Comparison of ENCODE assay signal across 10 cellular contexts in the genomic region with DNA sequence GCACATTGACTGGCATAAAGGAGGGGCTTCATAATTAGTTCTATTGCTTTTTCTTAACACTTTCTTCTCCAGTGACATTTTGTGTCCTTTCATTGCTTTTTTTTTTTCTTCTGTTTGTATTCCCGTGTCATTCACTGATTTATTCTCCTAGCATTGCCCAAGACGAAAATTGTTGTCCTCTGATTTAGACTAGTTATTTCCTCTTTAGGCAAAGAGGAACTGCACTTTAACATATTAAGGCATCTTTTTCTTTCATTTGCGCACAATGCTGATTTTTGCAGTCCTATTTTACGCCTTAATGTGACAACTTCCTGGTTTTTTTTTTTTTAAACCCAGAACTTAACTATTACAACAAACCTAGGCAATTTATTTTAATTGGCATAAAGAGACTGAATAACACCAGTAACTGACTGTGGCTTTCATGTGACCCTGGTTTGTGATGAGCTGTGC. TPM values are rescaled to one million over a fixed set of nuclear protein-coding genes. Genes with fewer than 3 reads are reported as not detected.
DNase-seq lines count a peak whose midpoint lies in the region; ATAC-seq and TF ChIP-seq lines count a peak whose summit lies in the region.
"Had no signal": no experiment of that assay in that cellular context is flagged by ENCODE, and none has a peak within 500 bp of the region (broad histone marks: within the 10 kb centered on the region; RNA-seq: fewer than 3 reads in every experiment).

No MANE protein-coding gene starts in this region.

- peak overlapping the region; percentile 49 to 89 (median 73) for H3K9ac ChIP-seq in BLaER1 treated with 17β-estradiol and CSF1 and Interleukin-3, amounts not matched to agents 10 nM and 100 nM

- peaks cover 41 to 76% (median 46%) of the 10 kb centered on the region in 11 experiments for H3K36me3 ChIP-seq in BLaER1 treated with 17β-estradiol and CSF1 and Interleukin-3, amounts not matched to agents 10 nM and 100 nM

- H3K4me2 ChIP-seq in BLaER1 treated with 17β-estradiol and CSF1 and Interleukin-3, amounts not matched to agents 10 nM and 100 nM: peak overlapping the region; percentile 70 to 94 (median 82)

- peaks cover 77% of the 10 kb centered on the region for H3K4me1 Mint-ChIP-seq in activated CD8-positive, alpha-beta T cell treated with anti-CD3 and anti-CD28 coated beads, Interleukin-2, amount 10 ng/mL, durations not matched to agents 7 days and 5 days (ENCODE audit: low read depth)
- peaks cover 54 to 77% of the 10 kb centered on the region in 2 donors for H3K4me1 Mint-ChIP-seq in natural killer cell treated with Interleukin-12 subunit alpha and Interleukin-12 subunit beta and Interleukin-15 and Interleukin-18, amount 100 ng/mL, for 72 hours (ENCODE audit: low read depth in 2 of 2)

- H3K4me3 Mint-ChIP-seq in activated CD8-positive, alpha-beta T cell treated with anti-CD3 and anti-CD28 coated beads, Interleukin-2, amount 10 ng/mL, durations not matched to agents 7 days and 5 days: no peak overlapping the region
- H3K4me3 Mint-ChIP-seq in natural killer cell treated with Interleukin-12 subunit alpha and Interleukin-12 subunit beta and Interleukin-15 and Interleukin-18, amount 100 ng/mL, for 72 hours: peak overlapping the region; percentile 76

- H3K27me3 Mint-ChIP-seq in activated CD8-positive, alpha-beta T cell treated with anti-CD3 and anti-CD28 coated beads, Interleukin-2, amount 10 ng/mL, durations not matched to agents 7 days and 5 days (ENCODE audit: low read depth): no peaks in the 10 kb centered on the region
- H3K27me3 Mint-ChIP-seq in natural killer cell treated with Interleukin-12 subunit alpha and Interleukin-12 subunit beta and Interleukin-15 and Interleukin-18, amount 100 ng/mL, for 72 hours: no peaks in the 10 kb centered on the region
- H3K27me3 Mint-ChIP-seq: activated naive CD8-positive, alpha-beta T cell treated with anti-CD3 and anti-CD28 coated beads, Interleukin-2, amount 10 ng/mL, durations not matched to agents 7 days and 5 days had no signal

- peaks cover 0 to 2% (median 0%) of the 10 kb centered on the region in 11 experiments; a peak in 4 of 22 replicates for H3K9me3 ChIP-seq in BLaER1 treated with 17β-estradiol and CSF1 and Interleukin-3, amounts not matched to agents 10 nM and 100 nM (replicated peaks in 1 of 11)

- H3K9me3 Mint-ChIP-seq in activated CD8-positive, alpha-beta T cell treated with anti-CD3 and anti-CD28 coated beads, Interleukin-2, amount 10 ng/mL, durations not matched to agents 7 days and 5 days (ENCODE audit: insufficient read depth): no peaks in the 10 kb centered on the region
- no peaks in the 10 kb centered on the region for H3K9me3 Mint-ChIP-seq in natural killer cell treated with Interleukin-12 subunit alpha and Interleukin-12 subunit beta and Interleukin-15 and Interleukin-18, amount 100 ng/mL, for 72 hours
- H3K9me3 Mint-ChIP-seq: activated naive CD8-positive, alpha-beta T cell treated with anti-CD3 and anti-CD28 coated beads, Interleukin-2, amount 10 ng/mL, durations not matched to agents 7 days and 5 days had no signal

- H3K27ac ChIP-seq in BLaER1 treated with 17β-estradiol and CSF1 and Interleukin-3, amounts not matched to agents 10 nM and 100 nM: peak overlapping the region; percentile 76 to 98 (median 91)

- DNase-seq in HEK293T (ENCODE audit: extremely low spot score): no peak
- no peak for DNase-seq in activated CD8-positive, alpha-beta T cell treated with anti-CD3 and anti-CD28 coated beads, Interleukin-2, amount 10 ng/mL, durations not matched to agents 7 days and 5 days
- no peak for DNase-seq in natural killer cell treated with Interleukin-12 subunit alpha and Interleukin-12 subunit beta and Interleukin-15 and Interleukin-18, amount 100 ng/mL, for 72 hours (ENCODE audit: low spot score)
- no peak for DNase-seq in nucleus accumbens (lab: John Stamatoyannopoulos, UW)
- no peak for DNase-seq in activated gamma-delta T cell treated with Interleukin-2 at 50 U/mL for 16 hours
- DNase-seq in iPS-NIHi11 (ENCODE audit: low spot score): no peak
- DNase-seq: activated naive CD8-positive, alpha-beta T cell treated with anti-CD3 and anti-CD28 coated beads, Interleukin-2, amount 10 ng/mL, durations not matched to agents 7 days and 5 days; DMS79 had no signal

- H4K20me1 ChIP-seq in BLaER1 treated with 17β-estradiol and CSF1 and Interleukin-3, amounts not matched to agents 10 nM and 100 nM: no peaks in the 10 kb centered on the region

- peak overlapping the region; percentile 37 for H3K27ac Mint-ChIP-seq in activated CD8-positive, alpha-beta T cell treated with anti-CD3 and anti-CD28 coated beads, Interleukin-2, amount 10 ng/mL, durations not matched to agents 7 days and 5 days
- H3K27ac Mint-ChIP-seq in natural killer cell treated with Interleukin-12 subunit alpha and Interleukin-12 subunit beta and Interleukin-15 and Interleukin-18, amount 100 ng/mL, for 72 hours: peak overlapping the region; percentile 94 to 99

- peaks cover 58% of the 10 kb centered on the region for H3K36me3 Mint-ChIP-seq in activated CD8-positive, alpha-beta T cell treated with anti-CD3 and anti-CD28 coated beads, Interleukin-2, amount 10 ng/mL, durations not matched to agents 7 days and 5 days (ENCODE audit: low read depth)
- peaks cover 14% of the 10 kb centered on the region for H3K36me3 Mint-ChIP-seq in natural killer cell treated with Interleukin-12 subunit alpha and Interleukin-12 subunit beta and Interleukin-15 and Interleukin-18, amount 100 ng/mL, for 72 hours

- H3K4me1 ChIP-seq in BLaER1 treated with 17β-estradiol and CSF1 and Interleukin-3, amounts not matched to agents 10 nM and 100 nM: peaks cover 81 to 95% (median 91%) of the 10 kb centered on the region in 10 experiments

- no peaks in the 10 kb centered on the region for H3K27me3 ChIP-seq in BLaER1 treated with 17β-estradiol and CSF1 and Interleukin-3, amounts not matched to agents 10 nM and 100 nM

- no peak for ATAC-seq in activated CD8-positive, alpha-beta T cell treated with anti-CD3 and anti-CD28 coated beads, Interleukin-2, amount 10 ng/mL, durations not matched to agents 7 days and 5 days
- ATAC-seq in natural killer cell treated with Interleukin-12 subunit alpha and Interleukin-12 subunit beta and Interleukin-15 and Interleukin-18, amount 100 ng/mL, for 72 hours: no peak
- no peak for ATAC-seq in HG02588 (IDR thresholded peaks at IDR 0.05; ENCODE audit: unreplicated experiment)

- CTCF ChIA-PET in HEK293T (lab: Yijun Ruan, JAX): no interaction called here
- CTCF ChIA-PET in activated CD8-positive, alpha-beta T cell treated with anti-CD3 and anti-CD28 coated beads, Interleukin-2, amount 10 ng/mL, durations not matched to agents 7 days and 5 days (lab: Charles Lee): interaction anchor here (1.2 to 4.4 kb wide), 5 partner anchors 20 to 98 kb away, joined by 3 to 29 read pairs (median 5); no protein-coding TSS in a partner anchor

- POLR2A ChIA-PET in HEK293T (lab: Yijun Ruan, JAX): no interaction called here
- POLR2A ChIA-PET in activated CD8-positive, alpha-beta T cell treated with anti-CD3 and anti-CD28 coated beads, Interleukin-2, amount 10 ng/mL, durations not matched to agents 7 days and 5 days (lab: Charles Lee): interaction anchor here (0.6 to 1.0 kb wide), 2 partner anchors 21 to 39 kb away, joined by 3 read pairs; no protein-coding TSS in a partner anchor

- peak overlapping the region in 7 of 10 experiments; percentile 16 to 36 (median 26); a peak in 11 of 20 replicates for H3K4me3 ChIP-seq in BLaER1 treated with 17β-estradiol and CSF1 and Interleukin-3, amounts not matched to agents 10 nM and 100 nM

TF ChIP-seq in HEK293T, 16 proteins besides CTCF, POLR2A, EP300 and RAD21:
- TF ChIP-seq FOXM1 (IDR thresholded peaks at IDR 0.05; ENCODE audit: borderline replicate concordance) (no peak), FOXK2 (IDR thresholded peaks at IDR 0.05) (no peak), BHLHE40 (IDR thresholded peaks at IDR 0.05; ENCODE audit: borderline replicate concordance) (no peak), NFRKB (IDR thresholded peaks at IDR 0.05) (no peak), SUZ12 (IDR thresholded peaks at IDR 0.05) (no peak), HDGF (IDR thresholded peaks at IDR 0.05; ENCODE audit: borderline replicate concordance) (no peak), LEF1 (IDR thresholded peaks at IDR 0.05; ENCODE audit: borderline replicate concordance) (no peak)
- TF ChIP-seq, protein P1, sequence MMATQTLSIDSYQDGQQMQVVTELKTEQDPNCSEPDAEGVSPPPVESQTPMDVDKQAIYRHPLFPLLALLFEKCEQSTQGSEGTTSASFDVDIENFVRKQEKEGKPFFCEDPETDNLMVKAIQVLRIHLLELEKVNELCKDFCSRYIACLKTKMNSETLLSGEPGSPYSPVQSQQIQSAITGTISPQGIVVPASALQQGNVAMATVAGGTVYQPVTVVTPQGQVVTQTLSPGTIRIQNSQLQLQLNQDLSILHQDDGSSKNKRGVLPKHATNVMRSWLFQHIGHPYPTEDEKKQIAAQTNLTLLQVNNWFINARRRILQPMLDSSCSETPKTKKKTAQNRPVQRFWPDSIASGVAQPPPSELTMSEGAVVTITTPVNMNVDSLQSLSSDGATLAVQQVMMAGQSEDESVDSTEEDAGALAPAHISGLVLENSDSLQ (IDR thresholded peaks at IDR 0.05): peak; percentile 39

RNA-seq across cellular contexts. Expression of a gene that starts 39.7 kb away (rescaled TPM):
- total RNA-seq in activated CD8-positive, alpha-beta T cell treated with anti-CD3 and anti-CD28 coated beads, Interleukin-2, amount 10 ng/mL, durations not matched to agents 7 days and 5 days: 10 to 100 TPM; 18.0 to 21.6 TPM
- total RNA-seq in natural killer cell treated with Interleukin-12 subunit alpha and Interleukin-12 subunit beta and Interleukin-15 and Interleukin-18, amount 100 ng/mL, for 72 hours: 10 to 100 TPM; 46.1 to 51.7 TPM
